16 cellular contexts compared by ENCODE assay signal in the genomic region with DNA sequence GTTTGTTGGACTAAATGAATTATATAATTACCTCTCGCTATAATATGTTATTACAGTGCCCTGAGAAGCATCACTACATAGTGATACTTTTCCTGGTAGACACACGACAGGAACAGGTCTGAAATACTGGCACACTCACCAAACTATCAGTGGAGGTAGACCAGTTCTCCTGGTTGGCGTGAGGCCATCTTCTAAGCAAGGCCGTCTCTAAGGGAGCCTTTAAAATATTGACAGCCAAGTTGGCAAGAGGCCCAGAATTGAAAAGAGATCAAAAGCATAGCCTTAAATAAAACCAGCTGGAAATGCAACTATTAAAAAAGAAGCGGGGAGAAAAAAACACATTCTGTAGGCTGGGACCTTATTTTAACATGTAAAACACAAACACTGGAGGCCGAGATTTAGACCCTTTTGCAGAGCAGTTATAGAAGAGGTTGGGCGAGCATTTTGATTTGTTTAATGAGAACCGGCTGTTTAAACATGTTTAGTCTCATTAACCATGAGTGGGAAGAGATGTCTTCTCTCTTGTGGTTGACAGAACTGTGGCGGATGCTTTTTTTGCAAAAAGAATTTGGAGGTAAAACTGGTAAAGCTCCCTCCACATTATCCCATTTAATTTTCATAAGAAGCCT.
DNase-seq lines count a peak whose midpoint lies in the region; ATAC-seq and TF ChIP-seq lines count a peak whose summit lies in the region.
"Had no signal": no experiment of that assay in that cellular context is flagged by ENCODE, and none has a peak within 500 bp of the region (broad histone marks: within the 10 kb centered on the region; RNA-seq: fewer than 3 reads in every experiment).

No MANE protein-coding gene starts in this region.

- no peak for TF ChIP-seq CTCF in colonic mucosa (IDR thresholded peaks at IDR 0.05)
- no peak for TF ChIP-seq CTCF in heart left ventricle (IDR thresholded peaks at IDR 0.05)

- no peaks in the 10 kb centered on the region for H3K36me3 ChIP-seq in colonic mucosa
- H3K36me3 ChIP-seq in heart left ventricle, result no peaks in the 10 kb centered on the region
- H3K36me3 ChIP-seq: brain microvascular endothelial cell had no signal

- TF ChIP-seq POLR2A in heart left ventricle (IDR thresholded peaks at IDR 0.05), result no peak

- DNase-seq in NCI-H1417 (lab: John Stamatoyannopoulos, UW) (peak; percentile 62 to 92 (median 69)), NCI-H2227 treated with DMSO at 0.1 percent for 48 hours (lab: John Stamatoyannopoulos, UW) (peak; percentile 16), colonic mucosa (peak; percentile 61), smooth muscle cell of the brain vasculature (ENCODE audit: low read depth, low spot score) (peak; percentile 83), heart left ventricle (no peak)
- DNase-seq: activated CD4-positive, alpha-beta T cell treated with anti-CD3 and anti-CD28 coated beads, Interleukin-2, amount 50 U/mL, for 48 hours; brain microvascular endothelial cell; CD4-positive, CD25-positive, alpha-beta regulatory T cell; GF-D8; hippocampal formation; NCI-H526 treated with DMSO at 0.1 percent for 48 hours; Right ventricle myocardium superior had no signal

- H3K27ac ChIP-seq in colonic mucosa (no peak overlapping the region), heart left ventricle (no peak overlapping the region)
- H3K27ac ChIP-seq: brain microvascular endothelial cell had no signal

- H3K4me1 ChIP-seq in colonic mucosa (no peaks in the 10 kb centered on the region), heart left ventricle (no peaks in the 10 kb centered on the region)

- H3K27me3 ChIP-seq in colonic mucosa, result no peaks in the 10 kb centered on the region
- no peaks in the 10 kb centered on the region for H3K27me3 ChIP-seq in heart left ventricle
- H3K27me3 ChIP-seq: brain microvascular endothelial cell had no signal

- H3K9me3 ChIP-seq in colonic mucosa, result no peaks in the 10 kb centered on the region
- H3K9me3 ChIP-seq in heart left ventricle, result no peaks in the 10 kb centered on the region

- intact Hi-C loops in colonic mucosa (cut with DNase I) (no loop called here), heart left ventricle (cut with DNase I) (no loop called here)

- H3K9ac ChIP-seq in colonic mucosa (ENCODE audit: low read depth in 2 of 2, low read length in 2 of 2), result no peak overlapping the region

- ATAC-seq in HG03457 (IDR thresholded peaks at IDR 0.05; ENCODE audit: unreplicated experiment), result no peak
- no peak for ATAC-seq in heart left ventricle
- no peak for ATAC-seq in HG02642 (IDR thresholded peaks at IDR 0.05; ENCODE audit: poor library complexity, unreplicated experiment)
- ATAC-seq: activated T-helper 17 cell treated with anti-CD3 and anti-CD28 coated beads, Interleukin-2, amount 50 U/mL, for 72 hours had no signal

- WGBS in heart left ventricle, 4 donors, result 45 to 65% (median 49%) methylated on average over 9 of the region's 9 CpGs

- H3K4me3 ChIP-seq in colonic mucosa (no peak overlapping the region), heart left ventricle (no peak overlapping the region)
- H3K4me3 ChIP-seq: smooth muscle cell had no signal

Comparison
In these comparisons a context has a peak if more than half of its experiments do, and no peak if none do; other contexts are left out.
1. DNase-seq: peak in NCI-H1417 (3 of 3), NCI-H2227 treated with DMSO at 0.1 percent for 48 hours (single experiment), colonic mucosa (single experiment) and smooth muscle cell of the brain vasculature (single experiment); none in heart left ventricle (0 of 5).